8 cellular contexts compared by ENCODE assay signal in the genomic region with DNA sequence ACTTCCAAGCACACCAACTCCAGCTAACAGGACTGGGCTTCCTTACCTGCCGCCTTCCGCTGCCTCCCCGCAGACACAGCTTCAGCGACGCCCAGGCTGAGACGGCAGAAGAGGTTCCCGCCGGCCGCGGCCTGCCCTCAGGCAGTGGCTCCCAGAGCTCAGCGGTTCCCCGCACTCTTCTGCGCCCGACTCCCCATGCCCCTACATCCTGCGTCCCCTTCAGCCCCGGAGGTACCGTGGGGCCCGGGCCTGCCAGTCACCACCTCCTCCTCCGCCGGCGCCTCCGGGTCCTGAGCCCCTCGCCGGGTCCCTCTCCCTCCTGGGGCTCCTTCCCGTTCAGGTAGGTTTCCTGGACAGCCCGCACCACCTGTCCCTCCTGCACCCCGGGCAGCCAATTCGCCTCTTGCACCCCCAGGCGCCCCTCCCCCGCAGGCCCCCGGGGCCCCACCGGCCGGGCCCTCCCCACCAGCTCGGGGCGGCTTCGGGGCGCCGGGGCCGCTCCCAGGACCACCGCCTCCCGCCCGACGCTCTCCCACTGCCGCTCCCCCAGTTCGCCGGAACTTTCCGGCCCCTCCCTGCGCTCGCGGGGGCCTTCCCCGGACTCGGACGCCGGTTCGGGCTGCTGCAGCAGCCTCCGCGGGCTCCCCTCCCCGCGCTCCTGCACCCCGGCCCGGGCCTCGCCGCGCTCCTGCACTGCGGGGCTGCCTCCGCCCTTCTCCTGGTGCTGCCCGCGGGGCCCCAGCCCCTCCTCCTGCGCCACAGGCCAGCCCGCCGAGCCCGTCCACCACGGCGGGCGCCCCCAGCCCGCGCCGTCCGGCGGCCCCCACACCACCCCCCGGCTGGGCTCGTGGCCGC. TPM values are rescaled to one million over a fixed set of nuclear protein-coding genes. Genes with fewer than 3 reads are reported as not detected.
DNase-seq lines count a peak whose midpoint lies in the region; ATAC-seq and TF ChIP-seq lines count a peak whose summit lies in the region.

Gene TNK2 (minus strand): TSS at position 113 of the 855 bp plus-strand sequence. CDS start 19,963 bp downstream, outside the sequence.

- H3K4me1 ChIP-seq in liver (ENCODE audit: control insufficient read depth in 4 of 4, insufficient read depth in 4 of 4, low read length in 3 of 4) = peaks cover 24 to 56% (median 37%) of the 10 kb centered on the region in 4 donors

- no peak within 1 kb of the TSS for H3K27ac Mint-ChIP-seq in chondrocyte (ENCODE audit: unreplicated experiment)
- H3K27ac Mint-ChIP-seq in stimulated activated effector memory CD8-positive, alpha-beta T cell treated with anti-CD3 and anti-CD28 coated beads, Interleukin-12 subunit alpha, Interleukin-12 subunit beta, amount 100 ng/mL, for 72 hours = peak within 1 kb of the TSS; percentile 95

- TF ChIP-seq CTCF in 22Rv1 (IDR thresholded peaks at IDR 0.05) (no peak), VCaP (conservative IDR thresholded peaks at IDR 0.05) (no peak), chondrocyte (IDR thresholded peaks at IDR 0.05) (no peak), liver (IDR thresholded peaks at IDR 0.05; ENCODE audit: low read depth, low read length, missing input control) (no peak)

- H3K27ac ChIP-seq in 22Rv1 (peak within 1 kb of the TSS; percentile 71), VCaP (peak within 1 kb of the TSS; percentile 96), liver (ENCODE audit: low read depth in 1 of 2, low read length in 2 of 2) (peak within 1 kb of the TSS; percentile 75 to 78)

- peak within 1 kb of the TSS; percentile 79 for H3K4me3 Mint-ChIP-seq in chondrocyte (ENCODE audit: unreplicated experiment)
- peak within 1 kb of the TSS; percentile 97 for H3K4me3 Mint-ChIP-seq in stimulated activated effector memory CD8-positive, alpha-beta T cell treated with anti-CD3 and anti-CD28 coated beads, Interleukin-12 subunit alpha, Interleukin-12 subunit beta, amount 100 ng/mL, for 72 hours

- H3K9me3 Mint-ChIP-seq in chondrocyte (ENCODE audit: low read depth) = no peaks in the 10 kb centered on the region
- H3K9me3 Mint-ChIP-seq in stimulated activated effector memory CD8-positive, alpha-beta T cell treated with anti-CD3 and anti-CD28 coated beads, Interleukin-12 subunit alpha, Interleukin-12 subunit beta, amount 100 ng/mL, for 72 hours = no peaks in the 10 kb centered on the region

- no peaks in the 10 kb centered on the region for H3K9me3 ChIP-seq in liver (ENCODE audit: control insufficient read depth in 4 of 4, low read length in 3 of 4)

- TF ChIP-seq RAD21 in liver (IDR thresholded peaks at IDR 0.05) = no peak

- peak; percentile 91 for DNase-seq in chondrocyte (ENCODE audit: low spot score)
- DNase-seq in stimulated activated effector memory CD8-positive, alpha-beta T cell treated with anti-CD3 and anti-CD28 coated beads, Interleukin-12 subunit alpha, Interleukin-12 subunit beta, amount 100 ng/mL, for 72 hours (ENCODE audit: low spot score in 2 of 2) = peak; percentile 36 to 79
- no peak for DNase-seq in NCI-H524 treated with DMSO at 0.1 percent for 48 hours (lab: John Stamatoyannopoulos, UW)

- ATAC-seq in GM19023 (IDR thresholded peaks at IDR 0.05; ENCODE audit: unreplicated experiment) = peak; percentile 9
- ATAC-seq in HG03280 (IDR thresholded peaks at IDR 0.05; ENCODE audit: unreplicated experiment) = peak; percentile 23
- ATAC-seq in stimulated activated effector memory CD8-positive, alpha-beta T cell treated with anti-CD3 and anti-CD28 coated beads, Interleukin-12 subunit alpha, Interleukin-12 subunit beta, amount 100 ng/mL, for 72 hours = peak; percentile 19

- peak within 1 kb of the TSS; percentile 44 to 54 for H3K9ac ChIP-seq in liver (ENCODE audit: low read depth in 1 of 2, low read length in 2 of 2)

- WGBS in liver = 1% methylated on average over 83 of the region's 83 CpGs

- no peaks in the 10 kb centered on the region for H3K36me3 ChIP-seq in liver (ENCODE audit: control insufficient read depth in 4 of 4, insufficient read depth in 3 of 4, low read depth in 1 of 4, low read length in 3 of 4)

- H3K36me3 Mint-ChIP-seq in chondrocyte (ENCODE audit: low read depth) = no peaks in the 10 kb centered on the region
- peaks cover 31% of the 10 kb centered on the region for H3K36me3 Mint-ChIP-seq in stimulated activated effector memory CD8-positive, alpha-beta T cell treated with anti-CD3 and anti-CD28 coated beads, Interleukin-12 subunit alpha, Interleukin-12 subunit beta, amount 100 ng/mL, for 72 hours

- peak within 1 kb of the TSS; percentile 61 to 90 (median 62) for H3K4me3 ChIP-seq in liver (ENCODE audit: low read depth in 1 of 3, low read length in 3 of 3)

- no peaks in the 10 kb centered on the region for H3K27me3 ChIP-seq in liver (ENCODE audit: control insufficient read depth in 4 of 4, insufficient read depth in 4 of 4, low read length in 3 of 4)

- peaks cover 33% of the 10 kb centered on the region for H3K4me1 Mint-ChIP-seq in chondrocyte (ENCODE audit: low read depth)
- H3K4me1 Mint-ChIP-seq in stimulated activated effector memory CD8-positive, alpha-beta T cell treated with anti-CD3 and anti-CD28 coated beads, Interleukin-12 subunit alpha, Interleukin-12 subunit beta, amount 100 ng/mL, for 72 hours = peaks cover 45% of the 10 kb centered on the region

- H3K27me3 Mint-ChIP-seq in chondrocyte (ENCODE audit: low read depth) = no peaks in the 10 kb centered on the region

TF ChIP-seq in liver, 16 proteins besides CTCF, POLR2A, EP300 and RAD21:
- TF ChIP-seq HNF4G (IDR thresholded peaks at IDR 0.05) (no peak), REST (IDR thresholded peaks at IDR 0.05) (no peak), FOXA1 (IDR thresholded peaks at IDR 0.05) (no peak), RXRA (IDR thresholded peaks at IDR 0.05) (no peak), FOXA2 (IDR thresholded peaks at IDR 0.05) (no peak), GABPA (IDR thresholded peaks at IDR 0.05 in 1 of 2, conservative IDR thresholded peaks at IDR 0.05 in 1 of 2) (no peak), TAF1 (conservative IDR thresholded peaks at IDR 0.05) (no peak), NR2F2 (IDR thresholded peaks at IDR 0.05) (no peak), JUND (IDR thresholded peaks at IDR 0.05) (no peak), EGR1 (IDR thresholded peaks at IDR 0.05; ENCODE audit: low read depth in 2 of 2) (no peak), MAX (IDR thresholded peaks at IDR 0.05) (no peak), YY1 (IDR thresholded peaks at IDR 0.05) (no peak), SP1 (IDR thresholded peaks at IDR 0.05) (no peak), HNF4A (conservative IDR thresholded peaks at IDR 0.05) (no peak)
- TF ChIP-seq, protein P1, sequence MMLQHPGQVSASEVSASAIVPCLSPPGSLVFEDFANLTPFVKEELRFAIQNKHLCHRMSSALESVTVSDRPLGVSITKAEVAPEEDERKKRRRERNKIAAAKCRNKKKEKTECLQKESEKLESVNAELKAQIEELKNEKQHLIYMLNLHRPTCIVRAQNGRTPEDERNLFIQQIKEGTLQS (IDR thresholded peaks at IDR 0.05) = no peak
- TF ChIP-seq, protein P2, sequence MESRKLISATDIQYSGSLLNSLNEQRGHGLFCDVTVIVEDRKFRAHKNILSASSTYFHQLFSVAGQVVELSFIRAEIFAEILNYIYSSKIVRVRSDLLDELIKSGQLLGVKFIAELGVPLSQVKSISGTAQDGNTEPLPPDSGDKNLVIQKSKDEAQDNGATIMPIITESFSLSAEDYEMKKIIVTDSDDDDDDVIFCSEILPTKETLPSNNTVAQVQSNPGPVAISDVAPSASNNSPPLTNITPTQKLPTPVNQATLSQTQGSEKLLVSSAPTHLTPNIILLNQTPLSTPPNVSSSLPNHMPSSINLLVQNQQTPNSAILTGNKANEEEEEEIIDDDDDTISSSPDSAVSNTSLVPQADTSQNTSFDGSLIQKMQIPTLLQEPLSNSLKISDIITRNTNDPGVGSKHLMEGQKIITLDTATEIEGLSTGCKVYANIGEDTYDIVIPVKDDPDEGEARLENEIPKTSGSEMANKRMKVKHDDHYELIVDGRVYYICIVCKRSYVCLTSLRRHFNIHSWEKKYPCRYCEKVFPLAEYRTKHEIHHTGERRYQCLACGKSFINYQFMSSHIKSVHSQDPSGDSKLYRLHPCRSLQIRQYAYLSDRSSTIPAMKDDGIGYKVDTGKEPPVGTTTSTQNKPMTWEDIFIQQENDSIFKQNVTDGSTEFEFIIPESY (IDR thresholded peaks at IDR 0.05) = no peak

RNA-seq across cellular contexts. Expression of gene TNK2, which starts in this region (rescaled TPM):
- total RNA-seq in chondrocyte = 35.5 to 39.8 TPM (median 38.6 TPM) in 3 replicates
- 1 to 10 TPM; 8.3 to 9.4 TPM for total RNA-seq in liver
- polyA plus RNA-seq in liver = 10 to 100 TPM in 1 of 2 donors, 1 to 10 TPM in 1; 4.0 to 12.2 TPM
